Comparison of ENCODE assay signal across 17 cellular contexts in the genomic region with DNA sequence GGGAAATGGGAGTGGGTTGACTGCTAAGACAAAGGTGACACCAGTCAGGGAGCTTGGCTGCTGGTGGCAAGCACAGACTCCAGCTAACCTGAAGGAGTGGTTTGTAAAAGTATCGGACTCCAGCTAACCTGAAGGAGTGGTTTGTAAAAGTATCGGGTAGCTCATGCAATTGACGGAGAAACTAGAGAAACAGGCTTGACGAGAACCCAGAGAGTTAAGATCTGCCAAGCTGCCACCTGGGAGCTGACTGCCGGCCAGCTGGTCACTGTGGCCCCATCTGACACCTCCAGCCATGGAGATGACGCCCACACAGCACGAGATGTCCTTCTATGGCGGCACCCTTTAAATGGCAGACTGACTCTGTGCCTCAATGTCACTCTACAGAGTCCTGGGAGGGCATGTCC. TPM values are rescaled to one million over a fixed set of nuclear protein-coding genes. Genes with fewer than 3 reads are reported as not detected.
DNase-seq lines count a peak whose midpoint lies in the region; ATAC-seq, FAIRE-seq and TF ChIP-seq lines count a peak whose summit lies in the region.
"Had no signal": no experiment of that assay in that cellular context is flagged by ENCODE, and none has a peak within 500 bp of the region (broad histone marks: within the 10 kb centered on the region; RNA-seq: fewer than 3 reads in every experiment).

No MANE protein-coding gene starts in this region.

- no peak overlapping the region for H3K56ac ChIP-seq in IMR-90 (ENCODE audit: extremely low read depth, insufficient read depth, low read length)

- H3K23ac ChIP-seq in IMR-90 (ENCODE audit: low read depth, low read length), result no peak overlapping the region

- H3K27ac ChIP-seq in IMR-90 (ENCODE audit: insufficient read depth, low read length), result no peak overlapping the region
- H3K27ac ChIP-seq in lung (ENCODE audit: low read depth in 1 of 2, low read length in 1 of 2), result peak overlapping the region in 1 of 2 donors; percentile 80
- H3K27ac ChIP-seq in thyroid gland, result peak overlapping the region; percentile 87 to 94 (median 91)
- H3K27ac ChIP-seq: brain microvascular endothelial cell, sigmoid colon had no signal

- FAIRE-seq in GM12891 (lab: Jason Lieb, UNC), result no peak
- FAIRE-seq: endometrium had no signal

- no peak for TF ChIP-seq CTCF in IMR-90 (conservative IDR thresholded peaks at IDR 0.05; ENCODE audit: low read depth, low read length)
- TF ChIP-seq CTCF in activated B cell treated with CpG ODN at 0.5 μM for 24 hours (IDR thresholded peaks at IDR 0.05), result no peak
- TF ChIP-seq CTCF in lung (IDR thresholded peaks at IDR 0.05; ENCODE audit: control extremely low read depth, extremely low read depth), result no peak
- TF ChIP-seq CTCF in thyroid gland (IDR thresholded peaks at IDR 0.05), result peak in 1 of 6 experiments; percentile 5

- dilution Hi-C loops in IMR-90 (cut with HindIII; ENCODE audit: low sequenced_read_pairs, unreplicated experiment), result no loop called here

- H3K4me2 ChIP-seq in IMR-90 (ENCODE audit: low read depth, low read length), result no peak overlapping the region

- H4K5ac ChIP-seq in IMR-90 (ENCODE audit: low read depth, low read length), result no peak overlapping the region

- CTCF ChIA-PET in IMR-90 (lab: Yijun Ruan, JAX) (no interaction called here), activated B cell treated with CpG ODN at 0.5 μM for 24 hours (lab: Charles Lee) (interaction anchor here (1.1 kb wide), 1 partner anchor 12 kb away, joined by 3 read pairs; no protein-coding TSS in a partner anchor)

- H3K9ac ChIP-seq in IMR-90 (ENCODE audit: low read depth, low read length), result no peak overlapping the region

- peak overlapping the region; percentile 8 for H2AFZ ChIP-seq in IMR-90 (replicated peaks; ENCODE audit: low read length, poor library complexity)

- no peak for DNase-seq in IMR-90
- DNase-seq in activated B cell treated with CpG ODN at 0.5 μM for 24 hours, result no peak
- peak; percentile 82 for DNase-seq in lung (ENCODE audit: low spot score)
- peak; percentile 91 to 93 for DNase-seq in thyroid gland
- DNase-seq in GM12891 (ENCODE audit: insufficient read length, low spot score), result no peak
- DNase-seq in stimulated activated CD4-positive, alpha-beta T cell treated with anti-CD3 and anti-CD28 coated beads, Interleukin-1b, Interleukin-23, amount 100 ng/mL, for 48 hours, result no peak
- DNase-seq: activated CD4-positive, alpha-beta T cell treated with anti-CD3 and anti-CD28 coated beads, Interleukin-2, amount 10 ng/mL, durations not matched to agents 7 days and 5 days; brain microvascular endothelial cell; DMS153; NCI-H1417; sigmoid colon; substantia nigra had no signal

- H3K27me3 ChIP-seq in IMR-90 (ENCODE audit: control insufficient read depth, insufficient read depth, low read length) (peaks cover 17% of the 10 kb centered on the region; the same call in 1 of the 2 replicates), lung (ENCODE audit: control insufficient read depth, insufficient read depth) (no peaks in the 10 kb centered on the region), thyroid gland (no peaks in the 10 kb centered on the region)
- H3K27me3 ChIP-seq: brain microvascular endothelial cell, sigmoid colon had no signal

- intact Hi-C loops in IMR-90 (cut with micrococcal nuclease) (no loop called here), activated B cell treated with CpG ODN at 0.5 μM for 24 hours (cut with micrococcal nuclease) (no loop called here), thyroid gland (cut with DNase I) (no loop called here)

- H3K14ac ChIP-seq in IMR-90 (replicated peaks; ENCODE audit: low read depth, low read length), result no peak overlapping the region

- no peak overlapping the region for H3K4ac ChIP-seq in IMR-90 (ENCODE audit: low read depth, low read length)

- no peak for TF ChIP-seq RAD21 in IMR-90 (IDR thresholded peaks at IDR 0.05; ENCODE audit: low read length)

- no peak overlapping the region for H4K8ac ChIP-seq in IMR-90 (ENCODE audit: low read depth in 2 of 2, low read length in 2 of 2)

- H3K4me3 ChIP-seq in IMR-90 (ENCODE audit: insufficient read depth, low read depth, low read length), result no peak overlapping the region
- H3K4me3 ChIP-seq in lung, result no peak overlapping the region
- no peak overlapping the region for H3K4me3 ChIP-seq in thyroid gland (replicated peaks in 1 of 3)
- H3K4me3 ChIP-seq: HAP-1, sigmoid colon had no signal

- in situ Hi-C loops in IMR-90 (cut with MboI; ENCODE audit: low sequenced_read_pairs), result loop anchor here (25.0 kb wide), 1 partner anchor 490 kb away; the partner anchor contains the start of gene PDCL

- no peak overlapping the region for H2BK15ac ChIP-seq in IMR-90 (ENCODE audit: low read depth, low read length)

- WGBS in IMR-90 (ENCODE audit: extremely low coverage in 2 of 2, insufficient read length in 1 of 2), 2 experiments, result 54% methylated on average over 5 of the region's 8 CpGs; no CpG with 5 or more reads in 1 of the 2 experiments
- 68 to 93% methylated on average over 8 of the region's 8 CpGs for WGBS in lung, 2 donors
- WGBS in thyroid gland, 2 donors, result 24 to 28% methylated on average over 8 of the region's 8 CpGs

- no peaks in the 10 kb centered on the region for H3K9me3 Mint-ChIP-seq in activated B cell treated with CpG ODN at 0.5 μM for 24 hours
- H3K9me3 Mint-ChIP-seq: activated CD4-positive, alpha-beta T cell treated with anti-CD3 and anti-CD28 coated beads, Interleukin-2, amount 10 ng/mL, durations not matched to agents 7 days and 5 days; activated T-helper 2 cell treated with anti-CD3 and anti-CD28 coated beads, Interferon-gamma antibody, Interleukin-2, Interleukin-4, amounts not matched to agents 10 μg/mL and 5 μg/mL and 100 μg/mL, durations not matched to agents 14 hours and 24 hours and 36 hours had no signal

- POLR2A ChIA-PET in IMR-90 (lab: Charles Lee; ENCODE audit: unreplicated experiment), result no interaction called here
- POLR2A ChIA-PET in activated B cell treated with CpG ODN at 0.5 μM for 24 hours (lab: Charles Lee), result interaction anchor here (14.9 kb wide), 1 partner anchor 12 kb away, joined by 304 read pairs; no protein-coding TSS in a partner anchor

- no peak overlapping the region for H2BK5ac ChIP-seq in IMR-90 (ENCODE audit: low read depth, low read length, poor library complexity, severe bottlenecking)

- H3K27me3 Mint-ChIP-seq in activated B cell treated with CpG ODN at 0.5 μM for 24 hours, result no peaks in the 10 kb centered on the region
- H3K27me3 Mint-ChIP-seq: activated CD4-positive, alpha-beta T cell treated with anti-CD3 and anti-CD28 coated beads, Interleukin-2, amount 10 ng/mL, durations not matched to agents 7 days and 5 days had no signal

- no peak overlapping the region for H3K18ac ChIP-seq in IMR-90 (ENCODE audit: low read depth, low read length)

- H3K36me3 ChIP-seq in IMR-90 (ENCODE audit: control insufficient read depth, insufficient read depth, low read length), result no peaks in the 10 kb centered on the region
- H3K36me3 ChIP-seq in lung (ENCODE audit: control insufficient read depth in 2 of 2, insufficient read depth in 2 of 2, low read length in 2 of 2), result no peaks in the 10 kb centered on the region
- no peaks in the 10 kb centered on the region for H3K36me3 ChIP-seq in thyroid gland
- H3K36me3 ChIP-seq: brain microvascular endothelial cell, HAP-1, sigmoid colon had no signal

- H3K27ac Mint-ChIP-seq in activated B cell treated with CpG ODN at 0.5 μM for 24 hours, result peak overlapping the region; percentile 20
- H3K27ac Mint-ChIP-seq: activated CD4-positive, alpha-beta T cell treated with anti-CD3 and anti-CD28 coated beads, Interleukin-2, amount 10 ng/mL, durations not matched to agents 7 days and 5 days; activated T-helper 2 cell treated with anti-CD3 and anti-CD28 coated beads, Interferon-gamma antibody, Interleukin-2, Interleukin-4, amounts not matched to agents 10 μg/mL and 5 μg/mL and 100 μg/mL, durations not matched to agents 14 hours and 24 hours and 36 hours had no signal

- H3K79me1 ChIP-seq in IMR-90 (ENCODE audit: low read depth in 1 of 2, low read length in 2 of 2), result no peaks in the 10 kb centered on the region

- H3K9me3 ChIP-seq in IMR-90 (ENCODE audit: control insufficient read depth, insufficient read depth, low read length) (no peaks in the 10 kb centered on the region), lung (ENCODE audit: control insufficient read depth in 2 of 2, insufficient read depth in 1 of 2, low read length in 1 of 2) (peaks cover 0 to 2% of the 10 kb centered on the region in 2 donors), thyroid gland (no peaks in the 10 kb centered on the region)
- H3K9me3 ChIP-seq: HAP-1, sigmoid colon had no signal

- H4K91ac ChIP-seq in IMR-90 (ENCODE audit: insufficient read depth, low read depth, low read length), result no peak overlapping the region

- no TSS peak for BruUV-seq in IMR-90 (replicated peaks; lab: Mats Ljungman, UMichigan)

- no peaks in the 10 kb centered on the region for H4K20me1 ChIP-seq in IMR-90 (ENCODE audit: insufficient read depth, low read length)

- no peaks in the 10 kb centered on the region; the same call in 1 of the 2 replicates for H3K4me1 ChIP-seq in IMR-90 (ENCODE audit: control insufficient read depth, insufficient read depth, low read length)
- H3K4me1 ChIP-seq in lung (ENCODE audit: control insufficient read depth in 2 of 2, insufficient read depth in 2 of 2, low read length in 2 of 2), result peaks cover 4 to 5% of the 10 kb centered on the region in 2 donors
- H3K4me1 ChIP-seq in thyroid gland, result peaks cover 18 to 37% of the 10 kb centered on the region in 2 donors

- no peak for ATAC-seq in IMR-90 (ENCODE audit: low read depth)
- no peak for ATAC-seq in activated B cell treated with CpG ODN at 0.5 μM for 24 hours (ENCODE audit: low read depth)
- ATAC-seq in lung (ENCODE audit: insufficient read depth, low FRiP score), result no peak
- no peak for ATAC-seq in GM21619 (IDR thresholded peaks at IDR 0.05; ENCODE audit: unreplicated experiment)

- no peak overlapping the region for H2AK9ac ChIP-seq in IMR-90 (replicated peaks; ENCODE audit: low read depth, low read length, poor library complexity)

- no peak overlapping the region for H2BK20ac ChIP-seq in IMR-90 (ENCODE audit: low read depth, low read length)

- no peak overlapping the region for H3K4me3 Mint-ChIP-seq in activated B cell treated with CpG ODN at 0.5 μM for 24 hours
- H3K4me3 Mint-ChIP-seq: activated CD4-positive, alpha-beta T cell treated with anti-CD3 and anti-CD28 coated beads, Interleukin-2, amount 10 ng/mL, durations not matched to agents 7 days and 5 days had no signal

- TF ChIP-seq POLR2A in IMR-90 (IDR thresholded peaks at IDR 0.05; ENCODE audit: low read depth, low read length) (no peak), thyroid gland (IDR thresholded peaks at IDR 0.05) (peak in 1 of 2 donors; percentile 66), GM12891 (IDR thresholded peaks at IDR 0.05; ENCODE audit: low read depth, low read length) (no peak)

- H2BK120ac ChIP-seq in IMR-90 (ENCODE audit: low read depth, low read length), result no peak overlapping the region

- no peaks in the 10 kb centered on the region for H3K9me1 ChIP-seq in IMR-90 (ENCODE audit: insufficient read depth, low read length)

- H3K36me3 Mint-ChIP-seq in activated B cell treated with CpG ODN at 0.5 μM for 24 hours (ENCODE audit: low read depth), result no peaks in the 10 kb centered on the region

- no peak overlapping the region for H2AK5ac ChIP-seq in IMR-90 (ENCODE audit: low read depth, low read length)

- peaks cover 66% of the 10 kb centered on the region for H3K4me1 Mint-ChIP-seq in activated B cell treated with CpG ODN at 0.5 μM for 24 hours

RNA-seq across cellular contexts. Expression of gene CRB2, which starts 28.3 kb away (rescaled TPM):
- total RNA-seq in IMR-90 (2012; rRNA removed), result not detected in 2 replicates
- polyA plus RNA-seq in IMR-90 (2012; rRNA removed), result not detected in 2 replicates
- polyA plus RNA-seq in IMR-90 (2012; cell fraction: cytosol; rRNA removed), result not detected in 2 replicates
- polyA plus RNA-seq in IMR-90 (2012; cell fraction: nucleus; rRNA removed; ENCODE audit: low replicate concordance), result 0.03 TPM in 1 of 2 replicates, not detected in the other
- total RNA-seq in activated B cell treated with CpG ODN at 0.5 μM for 24 hours, result 1.0 and 1.2 TPM in 2 replicates
- under 1 TPM; 0.25 to 0.34 TPM for total RNA-seq in lung
- polyA plus RNA-seq in lung, result under 1 TPM; 0.01 to 0.18 TPM
- under 1 TPM in 1 of 4 donors, not detected in 3; 0.11 TPM for total RNA-seq in thyroid gland
- 0.53 TPM for polyA plus RNA-seq in GM12891 (2012; ENCODE audit: low read depth, missing spikeins)
- total RNA-seq: activated CD4-positive, alpha-beta T cell treated with anti-CD3 and anti-CD28 coated beads, Interleukin-2, amount 10 ng/mL, durations not matched to agents 7 days and 5 days; activated T-helper 2 cell treated with anti-CD3 and anti-CD28 coated beads, Interferon-gamma antibody, Interleukin-2, Interleukin-4, amounts not matched to agents 10 μg/mL and 5 μg/mL and 100 μg/mL, durations not matched to agents 14 hours and 24 hours and 36 hours; mononuclear cell had no signal

RNA-seq across cellular contexts. Expression of gene STRBP, which starts 59.3 kb away (rescaled TPM):
- total RNA-seq in IMR-90 (2012; rRNA removed) (2.5 and 3.9 TPM in 2 replicates), activated B cell treated with CpG ODN at 0.5 μM for 24 hours (124 and 127 TPM in 2 replicates), lung (10 to 100 TPM; 22.1 to 27.2 TPM), thyroid gland (10 to 100 TPM; 29.3 to 52.2 (median 43.9) TPM)
- polyA plus RNA-seq in IMR-90 (2012; rRNA removed) (1.6 and 2.1 TPM in 2 replicates), lung (10 to 100 TPM in 1 of 2 donors, 1 to 10 TPM in 1; 8.3 to 20.1 TPM)
- 0.33 and 0.57 TPM in 2 replicates for polyA plus RNA-seq in IMR-90 (2012; cell fraction: cytosol; rRNA removed)
- polyA plus RNA-seq in IMR-90 (2012; cell fraction: nucleus; rRNA removed; ENCODE audit: low replicate concordance), result 0.13 and 1.5 TPM in 2 replicates
- polyA plus RNA-seq in GM12891 (2012; ENCODE audit: low read depth, missing spikeins), result 53.8 TPM

Comparison
In these comparisons a context has a peak if more than half of its experiments do, and no peak if none do; other contexts are left out.
1. DNase-seq: peak in lung (single experiment) and thyroid gland (2 of 2); none in IMR-90 (single experiment), activated B cell treated with CpG ODN at 0.5 μM for 24 hours (single experiment), GM12891 (single experiment) and stimulated activated CD4-positive, alpha-beta T cell treated with anti-CD3 and anti-CD28 coated beads, Interleukin-1b, Interleukin-23, amount 100 ng/mL, for 48 hours (single experiment).